Comparison of ENCODE assay signal across 8 cellular contexts in genomic region chr12:48957141-48958048, GRCh38. TPM values are rescaled to one million over a fixed set of nuclear protein-coding genes. Genes with fewer than 3 reads are reported as not detected.
DNase-seq lines count a peak whose midpoint lies in the region; ATAC-seq, FAIRE-seq and TF ChIP-seq lines count a peak whose summit lies in the region.

Gene ARF3, minus strand, starts transcription at chr12:48957487. Its CDS starts 16,392 bp downstream, at chr12:48941095.

- peak; percentile 91 for DNase-seq in D721Med (ENCODE audit: insufficient read length, low spot score)
- peak; percentile 93 for DNase-seq in KBM-7
- DNase-seq in activated T-cell treated with anti-CD3 and anti-CD28 coated beads, Interleukin-2, amount 50 U/mL, for 24 hours, result peak; percentile 94
- peak; percentile 87 to 91 for DNase-seq in erythroblast (lab: John Stamatoyannopoulos, UW)
- DNase-seq in stimulated activated CD8-positive, alpha-beta memory T cell treated with anti-CD3 and anti-CD28 coated beads, Interleukin-4, amount 100 ng/mL, for 48 hours, result peak; percentile 94

- H3K27me3 Mint-ChIP-seq in activated T-cell treated with anti-CD3 and anti-CD28 coated beads, Interleukin-2, amount 50 U/mL, for 24 hours, result peaks cover 4% of the 10 kb centered on the region

- H3K27me3 ChIP-seq in mucosa of stomach (ENCODE audit: control insufficient read depth, insufficient read depth, low read length), result peaks cover 5% of the 10 kb centered on the region

- H3K36me3 ChIP-seq in mucosa of stomach (ENCODE audit: control insufficient read depth, insufficient read depth, low read length), result no peaks in the 10 kb centered on the region

- peaks cover 37% of the 10 kb centered on the region for H3K36me3 Mint-ChIP-seq in activated T-cell treated with anti-CD3 and anti-CD28 coated beads, Interleukin-2, amount 50 U/mL, for 24 hours (ENCODE audit: low read depth)

- peak within 1 kb of the TSS; percentile 93 for H3K27ac Mint-ChIP-seq in activated T-cell treated with anti-CD3 and anti-CD28 coated beads, Interleukin-2, amount 50 U/mL, for 24 hours

- peaks cover 35% of the 10 kb centered on the region for H3K4me1 Mint-ChIP-seq in activated T-cell treated with anti-CD3 and anti-CD28 coated beads, Interleukin-2, amount 50 U/mL, for 24 hours (ENCODE audit: low read depth)

- no peak for FAIRE-seq in D721Med (lab: Jason Lieb, UNC)

- peak within 1 kb of the TSS; percentile 20 for H3K4me3 ChIP-seq in mucosa of stomach (ENCODE audit: low read length)

- H3K9ac ChIP-seq in mucosa of stomach (ENCODE audit: low read length), result peak within 1 kb of the TSS; percentile 79

- peaks cover 17% of the 10 kb centered on the region for H3K4me1 ChIP-seq in mucosa of stomach (ENCODE audit: control insufficient read depth, insufficient read depth, low read length)

- peak; percentile 84 for ATAC-seq in GM21528 (IDR thresholded peaks at IDR 0.05; ENCODE audit: low FRiP score, unreplicated experiment)

- peak; percentile 43 for TF ChIP-seq POLR2A in erythroblast (IDR thresholded peaks at IDR 0.05; ENCODE audit: low read length)

- H3K9me3 Mint-ChIP-seq in activated T-cell treated with anti-CD3 and anti-CD28 coated beads, Interleukin-2, amount 50 U/mL, for 24 hours, result no peaks in the 10 kb centered on the region

- in situ Hi-C loops in KBM-7 (cut with MboI; ENCODE audit: low pct_unique_long_range_greater_than_20kb, low sequenced_read_pairs), result no loop called here

- H3K9me3 ChIP-seq in mucosa of stomach (ENCODE audit: control insufficient read depth, low read length), result no peaks in the 10 kb centered on the region

- no peak for TF ChIP-seq CTCF in D721Med (IDR thresholded peaks at IDR 0.05; ENCODE audit: insufficient read depth, missing control alignments)

- peak within 1 kb of the TSS; percentile 96 for H3K4me3 Mint-ChIP-seq in activated T-cell treated with anti-CD3 and anti-CD28 coated beads, Interleukin-2, amount 50 U/mL, for 24 hours

TF ChIP-seq in PFSK-1, 5 proteins besides CTCF, POLR2A, EP300 and RAD21:
- TF ChIP-seq REST (IDR thresholded peaks at IDR 0.05; ENCODE audit: insufficient read depth in 1 of 2, low read depth in 2 of 2, low read length in 2 of 2) (no peak), SIN3A (IDR thresholded peaks at IDR 0.05; ENCODE audit: borderline replicate concordance, insufficient read depth, low read length) (peak; percentile 99), TAF1 (IDR thresholded peaks at IDR 0.05; ENCODE audit: borderline replicate concordance, insufficient read depth, low read length) (peak; percentile 65; the same call in 1 of the 2 replicates), POLR2AphosphoS5 (IDR thresholded peaks at IDR 0.05; ENCODE audit: low read depth, low read length) (peak; percentile 81), FOXP2 (optimal IDR thresholded peaks at IDR 0.05; ENCODE audit: borderline replicate concordance, extremely low read depth, extremely low read length, insufficient read depth) (peak; percentile 79)
TF ChIP-seq in PFSK-1: peak in this region for 4.

RNA-seq across cellular contexts. Expression of gene ARF3, which starts in this region (rescaled TPM):
- 91.5 TPM for polyA plus RNA-seq in PFSK-1 (2012; ENCODE audit: insufficient read length, low read depth)

Comparison
In these comparisons a context has a peak if more than half of its experiments do, and no peak if none do; other contexts are left out.
1. Peak in every context shown above with its lines: DNase-seq, ATAC-seq and H3K4me3 ChIP-seq.